ENCODE assay signal across 39 cellular contexts in the genomic region with DNA sequence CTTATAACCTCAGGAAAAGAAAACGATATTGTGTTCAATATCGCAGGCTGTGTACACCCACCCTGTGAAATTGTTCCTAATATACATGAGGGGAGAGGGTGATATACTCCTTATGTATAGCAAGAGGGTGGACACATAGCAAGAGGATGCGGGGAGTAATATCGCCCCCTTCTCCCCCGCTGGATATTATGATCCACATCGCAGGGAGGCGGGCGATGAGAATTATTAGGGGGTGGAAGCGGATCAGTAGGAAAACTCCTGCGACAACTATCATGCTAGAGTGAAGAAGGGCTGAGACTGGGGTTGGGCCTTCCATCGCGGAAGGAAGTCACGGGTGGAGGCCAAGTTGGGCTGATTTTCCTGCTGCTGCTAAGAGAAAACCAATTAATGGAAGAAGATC. TPM values are rescaled to one million over a fixed set of nuclear protein-coding genes. Genes with fewer than 3 reads are reported as not detected.
"Had no signal": no experiment of that assay in that cellular context is flagged by ENCODE, and none has a peak within 500 bp of the region (broad histone marks: within the 10 kb centered on the region; RNA-seq: fewer than 3 reads in every experiment).

No MANE protein-coding gene starts in this region.

- H3K27me3 ChIP-seq: adrenal gland, ascending aorta, body of pancreas, brain microvascular endothelial cell, breast epithelium had no signal

- H3K27me3 Mint-ChIP-seq: activated naive CD4-positive, alpha-beta T cell treated with anti-CD3 and anti-CD28 coated beads, Interleukin-2, amount 50 U/mL, for 24 hours; activated naive CD8-positive, alpha-beta T cell; activated naive CD8-positive, alpha-beta T cell treated with anti-CD3 and anti-CD28 coated beads, Interleukin-2, amount 50 U/mL, for 24 hours had no signal

- H3K4me3 Mint-ChIP-seq: activated naive CD4-positive, alpha-beta T cell treated with anti-CD3 and anti-CD28 coated beads for 36 hours; activated naive CD4-positive, alpha-beta T cell treated with anti-CD3 and anti-CD28 coated beads, Interleukin-2, amount 10 ng/mL, durations not matched to agents 7 days and 5 days; activated naive CD4-positive, alpha-beta T cell treated with anti-CD3 and anti-CD28 coated beads, Interleukin-2, amount 50 U/mL, for 24 hours; activated naive CD8-positive, alpha-beta T cell; activated naive CD8-positive, alpha-beta T cell treated with anti-CD3 and anti-CD28 coated beads for 36 hours; activated naive CD8-positive, alpha-beta T cell treated with anti-CD3 and anti-CD28 coated beads, Interleukin-2, amount 10 ng/mL, durations not matched to agents 7 days and 5 days; activated naive CD8-positive, alpha-beta T cell treated with anti-CD3 and anti-CD28 coated beads, Interleukin-2, amount 50 U/mL, for 24 hours; activated T-cell treated with anti-CD3 and anti-CD28 coated beads, Interleukin-2, amount 50 U/mL, for 24 hours; activated T-cell treated with anti-CD3 and anti-CD28 coated beads, Interleukin-2, amount 50 U/mL, for 4 hours; activated T-cell treated with anti-CD3 and anti-CD28 coated beads, Interleukin-2, amount 50 U/mL, for 72 hours; activated T-helper 1 cell treated with anti-CD3 and anti-CD28 coated beads, Interleukin-12 subunit alpha, Interleukin-12 subunit beta, Interleukin-2, Interleukin-4 antibody, amounts not matched to agents 30 ng/mL and 10 ng/mL and 1 ng/mL, durations not matched to agents 14 hours and 24 hours and 36 hours; activated T-helper 17 cell treated with anti-CD3 and anti-CD28 coated beads, Interleukin-2, amount 50 U/mL, for 72 hours; brain; central memory CD8-positive, alpha-beta T cell had no signal

- H3K4me1 Mint-ChIP-seq: activated naive CD4-positive, alpha-beta T cell treated with anti-CD3 and anti-CD28 coated beads, Interleukin-2, amount 10 ng/mL, durations not matched to agents 7 days and 5 days; activated naive CD4-positive, alpha-beta T cell treated with anti-CD3 and anti-CD28 coated beads, Interleukin-2, amount 50 U/mL, for 24 hours; activated naive CD8-positive, alpha-beta T cell treated with anti-CD3 and anti-CD28 coated beads for 36 hours; activated naive CD8-positive, alpha-beta T cell treated with anti-CD3 and anti-CD28 coated beads, Interleukin-2, amount 10 ng/mL, durations not matched to agents 7 days and 5 days; activated naive CD8-positive, alpha-beta T cell treated with anti-CD3 and anti-CD28 coated beads, Interleukin-2, amount 50 U/mL, for 24 hours; activated T-helper 17 cell treated with anti-CD3 and anti-CD28 coated beads, Interleukin-2, amount 50 U/mL, for 72 hours; central memory CD8-positive, alpha-beta T cell had no signal

- H3K4me3 ChIP-seq: adrenal gland, ascending aorta, body of pancreas, breast epithelium, cardiac muscle cell had no signal

- H3K4me1 ChIP-seq: adrenal gland, ascending aorta, body of pancreas, breast epithelium had no signal

- H3K36me3 Mint-ChIP-seq: activated naive CD4-positive, alpha-beta T cell treated with anti-CD3 and anti-CD28 coated beads, Interleukin-2, amount 10 ng/mL, durations not matched to agents 7 days and 5 days; activated naive CD4-positive, alpha-beta T cell treated with anti-CD3 and anti-CD28 coated beads, Interleukin-2, amount 50 U/mL, for 24 hours; activated naive CD4-positive, alpha-beta T cell treated with anti-CD3 and anti-CD28 coated beads, Interleukin-2, amount 50 U/mL, for 72 hours; activated naive CD8-positive, alpha-beta T cell; activated naive CD8-positive, alpha-beta T cell treated with anti-CD3 and anti-CD28 coated beads for 36 hours; activated naive CD8-positive, alpha-beta T cell treated with anti-CD3 and anti-CD28 coated beads, Interleukin-2, amount 10 ng/mL, durations not matched to agents 7 days and 5 days; brain had no signal

- H3K36me3 ChIP-seq: adrenal gland, ascending aorta, brain microvascular endothelial cell, breast epithelium, cardiac muscle cell had no signal

- H3K9me3 Mint-ChIP-seq: activated naive CD4-positive, alpha-beta T cell treated with anti-CD3 and anti-CD28 coated beads for 36 hours; activated naive CD4-positive, alpha-beta T cell treated with anti-CD3 and anti-CD28 coated beads, Interleukin-2, amount 10 ng/mL, durations not matched to agents 7 days and 5 days; activated naive CD4-positive, alpha-beta T cell treated with anti-CD3 and anti-CD28 coated beads, Interleukin-2, amount 50 U/mL, for 24 hours; activated naive CD4-positive, alpha-beta T cell treated with anti-CD3 and anti-CD28 coated beads, Interleukin-2, amount 50 U/mL, for 72 hours; activated naive CD8-positive, alpha-beta T cell treated with anti-CD3 and anti-CD28 coated beads for 36 hours; activated naive CD8-positive, alpha-beta T cell treated with anti-CD3 and anti-CD28 coated beads, Interleukin-2, amount 10 ng/mL, durations not matched to agents 7 days and 5 days; activated naive CD8-positive, alpha-beta T cell treated with anti-CD3 and anti-CD28 coated beads, Interleukin-2, amount 50 U/mL, for 24 hours; activated T-cell treated with anti-CD3 and anti-CD28 coated beads, Interleukin-2, amount 50 U/mL, for 24 hours; activated T-cell treated with anti-CD3 and anti-CD28 coated beads, Interleukin-2, amount 50 U/mL, for 4 hours; activated T-cell treated with anti-CD3 and anti-CD28 coated beads, Interleukin-2, amount 50 U/mL, for 72 hours; activated T-helper 1 cell treated with anti-CD3 and anti-CD28 coated beads, Interleukin-12 subunit alpha, Interleukin-12 subunit beta, Interleukin-2, Interleukin-4 antibody, amounts not matched to agents 30 ng/mL and 10 ng/mL and 1 ng/mL, durations not matched to agents 14 hours and 24 hours and 36 hours; activated T-helper 17 cell treated with anti-CD3 and anti-CD28 coated beads, Interleukin-2, amount 50 U/mL, for 72 hours; activated T-helper 2 cell treated with anti-CD3 and anti-CD28 coated beads, Interferon-gamma antibody, Interleukin-2, Interleukin-4, amounts not matched to agents 10 μg/mL and 5 μg/mL and 100 μg/mL, durations not matched to agents 14 hours and 24 hours and 36 hours; central memory CD8-positive, alpha-beta T cell had no signal

- H3K27ac ChIP-seq: adrenal gland, ascending aorta, body of pancreas, brain microvascular endothelial cell, breast epithelium, cardiac muscle cell had no signal

- H3K9me3 ChIP-seq: adrenal gland, ascending aorta, body of pancreas, breast epithelium had no signal

- DNase-seq: activated effector memory CD4-positive, alpha-beta T cell treated with anti-CD3 and anti-CD28 coated beads, Interleukin-2, amount 50 U/mL, for 16 hours; activated effector memory CD4-positive, alpha-beta T cell treated with Interleukin-2 at 50 U/mL for 16 hours; activated gamma-delta T cell; activated gamma-delta T cell treated with Interleukin-2 at 50 U/mL for 16 hours; activated naive CD4-positive, alpha-beta T cell; activated naive CD4-positive, alpha-beta T cell treated with anti-CD3 and anti-CD28 coated beads for 36 hours; activated naive CD4-positive, alpha-beta T cell treated with anti-CD3 and anti-CD28 coated beads, Interleukin-2, amount 10 ng/mL, durations not matched to agents 7 days and 5 days; activated naive CD4-positive, alpha-beta T cell treated with anti-CD3 and anti-CD28 coated beads, Interleukin-2, amount 50 U/mL, for 16 hours; activated naive CD4-positive, alpha-beta T cell treated with Interleukin-2 at 50 U/mL for 16 hours; activated naive CD8-positive, alpha-beta T cell treated with anti-CD3 and anti-CD28 coated beads for 36 hours; activated naive CD8-positive, alpha-beta T cell treated with anti-CD3 and anti-CD28 coated beads, Interleukin-2, amount 10 ng/mL, durations not matched to agents 7 days and 5 days; activated naive CD8-positive, alpha-beta T cell treated with anti-CD3 and anti-CD28 coated beads, Interleukin-2, amount 50 U/mL, for 24 hours; activated T-cell treated with anti-CD3 and anti-CD28 coated beads for 4 hours; activated T-cell treated with anti-CD3 and anti-CD28 coated beads, Interleukin-2, amount 50 U/mL, for 1 hour; activated T-cell treated with anti-CD3 and anti-CD28 coated beads, Interleukin-2, amount 50 U/mL, for 24 hours; activated T-cell treated with anti-CD3 and anti-CD28 coated beads, Interleukin-2, amount 50 U/mL, for 4 hours; activated T-cell treated with anti-CD3 and anti-CD28 coated beads, Interleukin-2, amount 50 U/mL, for 48 hours; activated T-cell treated with anti-CD3 and anti-CD28 coated beads, Interleukin-2, amount 50 U/mL, for 72 hours; amniotic stem cell; amygdala; anterior cingulate cortex; aorta; body of pancreas; brain microvascular endothelial cell; caudate nucleus; central memory CD4-positive, alpha-beta T cell; cerebellar nuclear complex had no signal

- H3K27ac Mint-ChIP-seq: activated naive CD4-positive, alpha-beta T cell treated with anti-CD3 and anti-CD28 coated beads for 36 hours; activated naive CD4-positive, alpha-beta T cell treated with anti-CD3 and anti-CD28 coated beads, Interleukin-2, amount 10 ng/mL, durations not matched to agents 7 days and 5 days; activated naive CD4-positive, alpha-beta T cell treated with anti-CD3 and anti-CD28 coated beads, Interleukin-2, amount 50 U/mL, for 24 hours; activated naive CD4-positive, alpha-beta T cell treated with anti-CD3 and anti-CD28 coated beads, Interleukin-2, amount 50 U/mL, for 72 hours; activated naive CD8-positive, alpha-beta T cell; activated naive CD8-positive, alpha-beta T cell treated with anti-CD3 and anti-CD28 coated beads for 36 hours; activated naive CD8-positive, alpha-beta T cell treated with anti-CD3 and anti-CD28 coated beads, Interleukin-2, amount 10 ng/mL, durations not matched to agents 7 days and 5 days; activated naive CD8-positive, alpha-beta T cell treated with anti-CD3 and anti-CD28 coated beads, Interleukin-2, amount 50 U/mL, for 24 hours; activated T-cell treated with anti-CD3 and anti-CD28 coated beads, Interleukin-2, amount 50 U/mL, for 24 hours; activated T-cell treated with anti-CD3 and anti-CD28 coated beads, Interleukin-2, amount 50 U/mL, for 72 hours; activated T-helper 1 cell treated with anti-CD3 and anti-CD28 coated beads, Interleukin-12 subunit alpha, Interleukin-12 subunit beta, Interleukin-2, Interleukin-4 antibody, amounts not matched to agents 30 ng/mL and 10 ng/mL and 1 ng/mL, durations not matched to agents 14 hours and 24 hours and 36 hours; activated T-helper 17 cell treated with anti-CD3 and anti-CD28 coated beads, Interleukin-2, amount 50 U/mL, for 72 hours; activated T-helper 2 cell treated with anti-CD3 and anti-CD28 coated beads, Interferon-gamma antibody, Interleukin-2, Interleukin-4, amounts not matched to agents 10 μg/mL and 5 μg/mL and 100 μg/mL, durations not matched to agents 14 hours and 24 hours and 36 hours; brain had no signal

RNA-seq across cellular contexts. Expression of a gene that starts 27.3 kb away (rescaled TPM):
- total RNA-seq: ascending aorta, body of pancreas had no signal
